22 cellular contexts compared by ENCODE assay signal in genomic region chr16:3788711-3789374, GRCh38.
A peak's percentile ranks its signal among the peaks of the same experiment; 100 is the strongest.
DNase-seq lines count a peak whose midpoint lies in the region; ATAC-seq and TF ChIP-seq lines count a peak whose summit lies in the region.
"Had no signal": no experiment of that assay in that cellular context is flagged by ENCODE, and none has a peak within 500 bp of the region (broad histone marks: within the 10 kb centered on the region; RNA-seq: fewer than 3 reads in every experiment).

No MANE protein-coding gene starts in this region.

- peaks cover 65% of the 10 kb centered on the region for H3K36me3 Mint-ChIP-seq in activated naive CD4-positive, alpha-beta T cell treated with anti-CD3 and anti-CD28 coated beads, Interleukin-2, amount 10 ng/mL, durations not matched to agents 7 days and 5 days
- H3K36me3 Mint-ChIP-seq in T-helper 17 cell (ENCODE audit: low read depth) (peaks cover 13% of the 10 kb centered on the region), T-cell (peaks cover 53% of the 10 kb centered on the region)

- peaks cover 6% of the 10 kb centered on the region for H3K27me3 Mint-ChIP-seq in activated naive CD4-positive, alpha-beta T cell treated with anti-CD3 and anti-CD28 coated beads, Interleukin-2, amount 10 ng/mL, durations not matched to agents 7 days and 5 days
- H3K27me3 Mint-ChIP-seq in T-helper 17 cell = no peaks in the 10 kb centered on the region
- no peaks in the 10 kb centered on the region for H3K27me3 Mint-ChIP-seq in T-cell
- H3K27me3 Mint-ChIP-seq: dendritic cell treated with granulocyte-macrophage colony-stimulating factor and Interleukin-4, amounts not matched to agents 40 ng/mL and 50 ng/mL, for 4 days had no signal

- H3K27me3 ChIP-seq in right lobe of liver = no peaks in the 10 kb centered on the region
- no peaks in the 10 kb centered on the region for H3K27me3 ChIP-seq in A673 (replicated peaks; ENCODE audit: insufficient read depth, low read depth, low read length, poor library complexity)
- H3K27me3 ChIP-seq in right cardiac atrium (ENCODE audit: control insufficient read depth, insufficient read depth) = no peaks in the 10 kb centered on the region
- H3K27me3 ChIP-seq: gastrocnemius medialis, Peyer's patch, SJCRH30 had no signal

- POLR2A ChIA-PET in A673 (lab: Charles Lee; ENCODE audit: low non-redundant PET) = no interaction called here
- POLR2A ChIA-PET in T-cell (lab: Charles Lee) = no interaction called here

- CTCF ChIA-PET in activated naive CD4-positive, alpha-beta T cell treated with anti-CD3 and anti-CD28 coated beads, Interleukin-2, amount 10 ng/mL, durations not matched to agents 7 days and 5 days (lab: Charles Lee) = no interaction called here
- CTCF ChIA-PET in A673 (lab: Charles Lee) (no interaction called here), T-cell (lab: Charles Lee) (no interaction called here)

- TF ChIP-seq CTCF in right lobe of liver (IDR thresholded peaks at IDR 0.05) = no peak
- TF ChIP-seq CTCF in A673 (conservative IDR thresholded peaks at IDR 0.05; ENCODE audit: low read depth, low read length) = no peak

- intact Hi-C loops in right lobe of liver (cut with DNase I) (no loop called here), A673 (cut with micrococcal nuclease; ENCODE audit: unreplicated experiment) (no loop called here), right cardiac atrium (cut with DNase I) (no loop called here)

- H3K9me3 Mint-ChIP-seq in activated naive CD4-positive, alpha-beta T cell treated with anti-CD3 and anti-CD28 coated beads, Interleukin-2, amount 10 ng/mL, durations not matched to agents 7 days and 5 days = no peaks in the 10 kb centered on the region
- no peaks in the 10 kb centered on the region for H3K9me3 Mint-ChIP-seq in T-cell
- H3K9me3 Mint-ChIP-seq: CD14-positive monocyte; dendritic cell treated with granulocyte-macrophage colony-stimulating factor and Interleukin-4, amounts not matched to agents 40 ng/mL and 50 ng/mL, for 4 days; H9 had no signal

- DNase-seq in activated naive CD4-positive, alpha-beta T cell treated with anti-CD3 and anti-CD28 coated beads, Interleukin-2, amount 10 ng/mL, durations not matched to agents 7 days and 5 days = no peak
- DNase-seq in activated naive CD4-positive, alpha-beta T cell treated with anti-CD3 and anti-CD28 coated beads, Interleukin-2, amount 50 U/mL, for 16 hours = no peak
- DNase-seq in T-helper 17 cell = no peak
- no peak for DNase-seq in right lobe of liver
- DNase-seq in A673 (ENCODE audit: low spot score) = no peak
- DNase-seq in right cardiac atrium = no peak
- no peak for DNase-seq in T-cell
- DNase-seq: anterior cingulate cortex; EL; gastrocnemius medialis; H9; hippocampal formation; mucosa of descending colon; NCI-H1092 treated with DMSO at 0.1 percent for 48 hours; NCI-H187 treated with DMSO at 0.1 percent for 48 hours; NCI-H524 treated with DMSO at 0.1 percent for 48 hours; Peyer's patch; psoas muscle; SJCRH30; stimulated activated CD8-positive, alpha-beta memory T cell treated with anti-CD3 and anti-CD28 coated beads, Interleukin-4, amount 100 ng/mL, for 48 hours had no signal

- BruUV-seq in A673 (replicated peaks; lab: Mats Ljungman, UMichigan) = no TSS peak

- H3K4me1 Mint-ChIP-seq in activated naive CD4-positive, alpha-beta T cell treated with anti-CD3 and anti-CD28 coated beads, Interleukin-2, amount 10 ng/mL, durations not matched to agents 7 days and 5 days = peaks cover 55% of the 10 kb centered on the region
- H3K4me1 Mint-ChIP-seq in T-helper 17 cell (peaks cover 44% of the 10 kb centered on the region), T-cell (peaks cover 62 to 75% (median 67%) of the 10 kb centered on the region in 3 donors)
- H3K4me1 Mint-ChIP-seq: H9 had no signal

- ATAC-seq in T-helper 17 cell (peak; percentile 14), right lobe of liver (peak; percentile 66 to 84 (median 70)), right cardiac atrium (no peak), T-cell (replicated peaks in 1 of 4) (no peak)
- ATAC-seq: gastrocnemius medialis, mucosa of descending colon had no signal

- peaks cover 0 to 13% (median 6%) of the 10 kb centered on the region in 4 donors for H3K4me1 ChIP-seq in right lobe of liver
- no peaks in the 10 kb centered on the region for H3K4me1 ChIP-seq in A673 (ENCODE audit: insufficient read depth, low read length, poor library complexity, severe bottlenecking)
- H3K4me1 ChIP-seq in right cardiac atrium (ENCODE audit: control insufficient read depth, insufficient read depth, low read length) = peaks cover 3% of the 10 kb centered on the region
- H3K4me1 ChIP-seq: SJCRH30 had no signal

- peak overlapping the region; percentile 43 for H3K4me3 Mint-ChIP-seq in activated naive CD4-positive, alpha-beta T cell treated with anti-CD3 and anti-CD28 coated beads, Interleukin-2, amount 10 ng/mL, durations not matched to agents 7 days and 5 days
- H3K4me3 Mint-ChIP-seq in T-helper 17 cell (peak overlapping the region; percentile 64), T-cell (peak overlapping the region in 1 of 3 donors; percentile 70)
- H3K4me3 Mint-ChIP-seq: CD14-positive monocyte; dendritic cell treated with granulocyte-macrophage colony-stimulating factor and Interleukin-4, amounts not matched to agents 40 ng/mL and 50 ng/mL, for 4 days; H9 had no signal

- H3K4me3 ChIP-seq in right lobe of liver (no peak overlapping the region), A673 (ENCODE audit: low read depth, low read length, poor library complexity, severe bottlenecking) (no peak overlapping the region), right cardiac atrium (ENCODE audit: low read length) (no peak overlapping the region)
- H3K4me3 ChIP-seq: gastrocnemius medialis, mucosa of descending colon, Peyer's patch, psoas muscle, SJCRH30 had no signal

- peak overlapping the region in 1 of 3 donors; percentile 66 for H3K27ac ChIP-seq in right lobe of liver
- H3K27ac ChIP-seq in A673 (ENCODE audit: low read depth, low read length, poor library complexity, severe bottlenecking) = no peak overlapping the region
- H3K27ac ChIP-seq in right cardiac atrium (ENCODE audit: low read length) = no peak overlapping the region
- H3K27ac ChIP-seq: gastrocnemius medialis, Peyer's patch, psoas muscle, SJCRH30 had no signal

- WGBS in right lobe of liver (ENCODE audit: insufficient coverage, low coverage, low lambda C conversion rate, missing lambda C conversion rate) = 77% methylated on average over 3 of the region's 9 CpGs
- 92% methylated on average over 9 of the region's 9 CpGs for WGBS in right cardiac atrium

- TF ChIP-seq POLR2A in right lobe of liver (IDR thresholded peaks at IDR 0.05) = no peak

- H3K9me3 ChIP-seq in T-helper 17 cell (ENCODE audit: control insufficient read depth, low read length, poor library complexity, severe bottlenecking) (no peaks in the 10 kb centered on the region), right lobe of liver (no peaks in the 10 kb centered on the region), A673 (ENCODE audit: low read depth, low read length, poor library complexity, severe bottlenecking) (no peaks in the 10 kb centered on the region), right cardiac atrium (ENCODE audit: control insufficient read depth, low read length) (no peaks in the 10 kb centered on the region)
- H3K9me3 ChIP-seq: gastrocnemius medialis, mucosa of descending colon, Peyer's patch, psoas muscle, SJCRH30 had no signal

- H3K36me3 ChIP-seq in right lobe of liver (peaks cover 3 to 34% (median 12%) of the 10 kb centered on the region in 4 donors), A673 (ENCODE audit: insufficient read depth, low read length, poor library complexity, severe bottlenecking) (peaks cover 34% of the 10 kb centered on the region)

- peak overlapping the region; percentile 58 for H3K27ac Mint-ChIP-seq in activated naive CD4-positive, alpha-beta T cell treated with anti-CD3 and anti-CD28 coated beads, Interleukin-2, amount 10 ng/mL, durations not matched to agents 7 days and 5 days
- H3K27ac Mint-ChIP-seq in T-helper 17 cell = peak overlapping the region; percentile 73
- H3K27ac Mint-ChIP-seq in T-cell = no peak overlapping the region
- H3K27ac Mint-ChIP-seq: dendritic cell treated with granulocyte-macrophage colony-stimulating factor and Interleukin-4, amounts not matched to agents 40 ng/mL and 50 ng/mL, for 4 days had no signal

Comparison
In these comparisons a context has a peak if more than half of its experiments do, and no peak if none do; other contexts are left out.
1. H3K27ac Mint-ChIP-seq: peak in activated naive CD4-positive, alpha-beta T cell treated with anti-CD3 and anti-CD28 coated beads, Interleukin-2, amount 10 ng/mL, durations not matched to agents 7 days and 5 days (single experiment) and T-helper 17 cell (single experiment); none in T-cell (0 of 2).
2. ATAC-seq: peak in T-helper 17 cell (single experiment) and right lobe of liver (4 of 4); none in right cardiac atrium (0 of 2) and T-cell (0 of 4).